8 cellular contexts compared by ENCODE assay signal in genomic region chr6:159789377-159790148, GRCh38. TPM values are rescaled to one million over a fixed set of nuclear protein-coding genes. Genes with fewer than 3 reads are reported as not detected.
DNase-seq lines count a peak whose midpoint lies in the region; TF ChIP-seq lines count a peak whose summit lies in the region.

TSS of gene TCP1 (minus strand) at chr6:159789602. CDS start at chr6:159789468, 134 bp downstream.

- no peaks in the 10 kb centered on the region for H3K27me3 ChIP-seq in neuron (ENCODE audit: insufficient read depth, low read length)
- no peaks in the 10 kb centered on the region for H3K27me3 ChIP-seq in subcutaneous abdominal adipose tissue (ENCODE audit: control insufficient read depth in 5 of 5, insufficient read depth in 4 of 5, low read length in 5 of 5)

- H3K36me3 Mint-ChIP-seq in activated naive CD4-positive, alpha-beta T cell treated with anti-CD3 and anti-CD28 coated beads for 36 hours (ENCODE audit: low read depth), result peaks cover 61% of the 10 kb centered on the region

- H3K27me3 Mint-ChIP-seq in activated naive CD4-positive, alpha-beta T cell treated with anti-CD3 and anti-CD28 coated beads for 36 hours (ENCODE audit: low read depth), result no peaks in the 10 kb centered on the region

- DNase-seq in GM03348 (ENCODE audit: low spot score), result peak; percentile 97
- DNase-seq in HFF-Myc (ENCODE audit: extremely low read depth, low read depth), result peak; percentile 99
- peak; percentile 99 for DNase-seq in NAMALWA (ENCODE audit: low spot score)
- DNase-seq in SK-N-DZ (ENCODE audit: low spot score), result peak; percentile 99
- DNase-seq in activated naive CD4-positive, alpha-beta T cell treated with anti-CD3 and anti-CD28 coated beads for 36 hours, result peak; percentile 100
- peak; percentile 99 for DNase-seq in foreskin melanocyte

- H3K9me3 Mint-ChIP-seq in activated naive CD4-positive, alpha-beta T cell treated with anti-CD3 and anti-CD28 coated beads for 36 hours, result no peaks in the 10 kb centered on the region

- peak within 1 kb of the TSS; percentile 100 for H3K27ac ChIP-seq in subcutaneous abdominal adipose tissue (ENCODE audit: low read depth, low read length)

- intact Hi-C loops in activated naive CD4-positive, alpha-beta T cell treated with anti-CD3 and anti-CD28 coated beads for 36 hours (cut with micrococcal nuclease), result loop anchor here (1.0 to 5.0 kb wide), 8 partner anchors 27 to 673 kb away; partner anchors contain the start of genes ACAT2, SOD2 and WTAP

- H3K4me3 Mint-ChIP-seq in activated naive CD4-positive, alpha-beta T cell treated with anti-CD3 and anti-CD28 coated beads for 36 hours, result peak within 1 kb of the TSS; percentile 99

- peak within 1 kb of the TSS; percentile 98 for H3K27ac Mint-ChIP-seq in activated naive CD4-positive, alpha-beta T cell treated with anti-CD3 and anti-CD28 coated beads for 36 hours

- H2AFZ ChIP-seq in neuron (ENCODE audit: low read depth, low read length), result peak within 1 kb of the TSS; percentile 47

- H3K36me3 ChIP-seq in neuron (ENCODE audit: insufficient read depth, low read length) (peaks cover 62% of the 10 kb centered on the region), subcutaneous abdominal adipose tissue (ENCODE audit: control insufficient read depth in 5 of 5, insufficient read depth in 5 of 5, low read length in 5 of 5) (peaks cover 21 to 44% (median 29%) of the 10 kb centered on the region in 5 donors)

- H3K4me1 Mint-ChIP-seq in activated naive CD4-positive, alpha-beta T cell treated with anti-CD3 and anti-CD28 coated beads for 36 hours (ENCODE audit: low read depth), result peaks cover 66% of the 10 kb centered on the region

- H3K9me3 ChIP-seq in neuron (ENCODE audit: low read length) (no peaks in the 10 kb centered on the region), subcutaneous abdominal adipose tissue (ENCODE audit: control insufficient read depth in 5 of 5, low read length in 5 of 5) (no peaks in the 10 kb centered on the region)

- CTCF ChIA-PET in activated naive CD4-positive, alpha-beta T cell treated with anti-CD3 and anti-CD28 coated beads for 36 hours (lab: Charles Lee), result interaction anchor here (0.7 to 4.7 kb wide), 5 partner anchors 39 to 107 kb away, joined by 3 to 25 read pairs (median 3); partner anchors contain the start of genes SOD2 and WTAP

- H3K4me3 ChIP-seq in HFF-Myc (replicated peaks; ENCODE audit: low read depth, low read length) (peak within 1 kb of the TSS; percentile 96), neuron (ENCODE audit: low read length) (peak within 1 kb of the TSS; percentile 66), subcutaneous abdominal adipose tissue (ENCODE audit: low read depth in 1 of 5, low read length in 5 of 5) (peak within 1 kb of the TSS; percentile 86 to 99 (median 94))

- TF ChIP-seq CTCF in HFF-Myc (IDR thresholded peaks at IDR 0.05; ENCODE audit: low read depth, low read length, missing control alignments), result no peak

- peaks cover 29% of the 10 kb centered on the region for H3K4me1 ChIP-seq in neuron (ENCODE audit: insufficient read depth, low read length)
- H3K4me1 ChIP-seq in subcutaneous abdominal adipose tissue (ENCODE audit: control insufficient read depth in 5 of 5, insufficient read depth in 5 of 5, low read length in 5 of 5), result peaks cover 7 to 41% (median 35%) of the 10 kb centered on the region in 5 donors

- H3K9ac ChIP-seq in subcutaneous abdominal adipose tissue (ENCODE audit: low read length in 5 of 5), result peak within 1 kb of the TSS; percentile 96 to 99 (median 97)

RNA-seq across cellular contexts. Expression of gene TCP1, which starts in this region (rescaled TPM):
- 379 and 427 TPM in 2 replicates for polyA plus RNA-seq in SK-N-DZ (2014; cell fraction: cytosol; rRNA removed)
- polyA plus RNA-seq in SK-N-DZ (2014; cell fraction: nucleus; rRNA removed), result 407 and 443 TPM in 2 replicates
- 100 to 1,000 TPM; 420 to 425 TPM for total RNA-seq in activated naive CD4-positive, alpha-beta T cell treated with anti-CD3 and anti-CD28 coated beads for 36 hours

Comparison
In these comparisons a context has a peak if more than half of its experiments do, and no peak if none do; other contexts are left out.
1. Peak in every context shown above with its lines: DNase-seq, H3K4me3 ChIP-seq and H3K27ac ChIP-seq.